1 cellular context compared by ENCODE assay signal in genomic region chr2:95389256-95390119, GRCh38.
A peak's percentile ranks its signal among the peaks of the same experiment; 100 is the strongest.
TF ChIP-seq lines count a peak whose summit lies in the region.

No MANE protein-coding gene starts in this region.

TF ChIP-seq in K562, 482 proteins besides CTCF, POLR2A, EP300 and RAD21 (continued from another document and continues in another):
- TF ChIP-seq ZBTB26 (CRISPR knock-in tag; IDR thresholded peaks at IDR 0.05) = no peak
- TF ChIP-seq RB1 (IDR thresholded peaks at IDR 0.05; ENCODE audit: low read depth) = peak; percentile 62; the same call in 1 of the 2 replicates
- TF ChIP-seq EHMT2 (IDR thresholded peaks at IDR 0.05) = no peak
- TF ChIP-seq CREM (IDR thresholded peaks at IDR 0.05; ENCODE audit: low read depth) = 0 out of 2 replicates have a peak, but pooled peaks have one; percentile 32
- TF ChIP-seq AFF1 (IDR thresholded peaks at IDR 0.05; ENCODE audit: low read depth in 1 of 2, partially characterized antibody in 2 of 2) = no peak
- peak; percentile 35; the same call in 1 of the 2 replicates for TF ChIP-seq L3MBTL2 (IDR thresholded peaks at IDR 0.05)
- no peak for TF ChIP-seq ATF1 (CRISPR knock-in tag; IDR thresholded peaks at IDR 0.05)
- no peak for TF ChIP-seq ATF1 (tag; IDR thresholded peaks at IDR 0.05)
- no peak for TF ChIP-seq HDAC1 (IDR thresholded peaks at IDR 0.05)
- TF ChIP-seq TEAD2 (tag; IDR thresholded peaks at IDR 0.05) = no peak
- no peak for TF ChIP-seq CREB3 (tag; conservative IDR thresholded peaks at IDR 0.05; ENCODE audit: low read depth)
- no peak for TF ChIP-seq ATF6 (CRISPR knock-in tag; IDR thresholded peaks at IDR 0.05)
- TF ChIP-seq PRDM10 (IDR thresholded peaks at IDR 0.05; ENCODE audit: partially characterized antibody) = no peak
- no peak for TF ChIP-seq ZNF12 (CRISPR knock-in tag; IDR thresholded peaks at IDR 0.05)
- TF ChIP-seq SETDB1 (IDR thresholded peaks at IDR 0.05; ENCODE audit: low read length) = no peak
- no peak for TF ChIP-seq ATF2 (CRISPR knock-in tag; IDR thresholded peaks at IDR 0.05)
- TF ChIP-seq MAZ (CRISPR knock-in tag; conservative IDR thresholded peaks at IDR 0.05 in 1 of 2, IDR thresholded peaks at IDR 0.05 in 1 of 2) = no peak
- no peak for TF ChIP-seq KDM5B (IDR thresholded peaks at IDR 0.05; ENCODE audit: insufficient replicate concordance, low read depth, low read length)
- no peak for TF ChIP-seq ZNF740 (CRISPR knock-in tag; IDR thresholded peaks at IDR 0.05)
- TF ChIP-seq ZNF740 (tag; IDR thresholded peaks at IDR 0.05) = no peak
- no peak for TF ChIP-seq MNT (conservative IDR thresholded peaks at IDR 0.05)
- TF ChIP-seq HSF4 (CRISPR knock-in tag; IDR thresholded peaks at IDR 0.05; ENCODE audit: borderline replicate concordance) = no peak
- no peak for TF ChIP-seq KLF6 (CRISPR knock-in tag; IDR thresholded peaks at IDR 0.05; ENCODE audit: borderline replicate concordance)
- peak; percentile 61 for TF ChIP-seq ZNF24 (IDR thresholded peaks at IDR 0.05)
- TF ChIP-seq ZNF280A (IDR thresholded peaks at IDR 0.05; ENCODE audit: low read depth, partially characterized antibody) = no peak
- TF ChIP-seq CBX5 (IDR thresholded peaks at IDR 0.05; ENCODE audit: borderline replicate concordance, low read depth) = no peak
- TF ChIP-seq RBM14 (IDR thresholded peaks at IDR 0.05; ENCODE audit: borderline replicate concordance, insufficient read depth, low read depth, low read length) = no peak
- TF ChIP-seq FOXP4 (CRISPR knock-in tag; IDR thresholded peaks at IDR 0.05; ENCODE audit: borderline replicate concordance) = no peak
- no peak for TF ChIP-seq CHD4 (IDR thresholded peaks at IDR 0.05; ENCODE audit: insufficient read depth, insufficient replicate concordance, low read depth, low read length, poor library complexity, severe bottlenecking)
- peak in 1 of 2 experiments; percentile 63 for TF ChIP-seq E2F6 (IDR thresholded peaks at IDR 0.05; ENCODE audit: borderline replicate concordance in 1 of 2, extremely low read depth in 1 of 2, insufficient read depth in 1 of 2, insufficient read length in 1 of 2, low read depth in 1 of 2, low read length in 1 of 2, poor library complexity in 1 of 2, severe bottlenecking in 1 of 2)
- no peak for TF ChIP-seq COPS2 (conservative IDR thresholded peaks at IDR 0.05)
- TF ChIP-seq SMC3 (conservative IDR thresholded peaks at IDR 0.05; ENCODE audit: insufficient read depth, low read depth, low read length) = peak; percentile 78; the same call in 1 of the 2 replicates
- TF ChIP-seq ZNF232 (CRISPR knock-in tag; IDR thresholded peaks at IDR 0.05) = no peak
- no peak for TF ChIP-seq TARDBP (IDR thresholded peaks at IDR 0.05)
- TF ChIP-seq ESRRB (CRISPR knock-in tag; IDR thresholded peaks at IDR 0.05; ENCODE audit: borderline replicate concordance) = no peak
- no peak for TF ChIP-seq ZNF23 (CRISPR knock-in tag; IDR thresholded peaks at IDR 0.05)
